ENCODE assay signal across 25 cellular contexts in the genomic region with DNA sequence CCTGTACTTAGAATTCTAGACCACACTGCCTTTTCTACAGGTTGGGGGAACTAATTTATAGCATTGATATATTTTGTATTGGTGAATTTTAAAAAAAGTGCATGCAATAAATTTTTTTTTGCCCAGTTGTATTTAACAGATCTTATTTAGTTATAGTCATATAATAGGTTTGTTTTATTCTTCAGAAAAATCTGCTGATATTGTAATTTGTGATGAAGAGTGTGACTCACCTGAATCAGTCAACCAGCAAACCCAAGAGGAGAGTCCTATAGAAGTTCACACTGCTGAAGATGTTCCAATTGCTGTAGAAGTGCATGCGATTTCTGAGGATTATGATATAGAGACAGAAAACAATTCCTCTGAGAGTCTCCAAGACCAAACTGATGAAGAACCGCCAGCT.
"Had no signal": no experiment of that assay in that cellular context is flagged by ENCODE, and none has a peak within 500 bp of the region (broad histone marks: within the 10 kb centered on the region; RNA-seq: fewer than 3 reads in every experiment).

No MANE protein-coding gene starts in this region.

- H3K4me3 Mint-ChIP-seq: activated CD4-positive, alpha-beta memory T cell treated with anti-CD3 and anti-CD28 coated beads for 36 hours; activated CD4-positive, alpha-beta T cell treated with anti-CD3 and anti-CD28 coated beads, Interleukin-2, amount 10 ng/mL, durations not matched to agents 7 days and 5 days; activated naive CD4-positive, alpha-beta T cell treated with anti-CD3 and anti-CD28 coated beads, Interleukin-2, amount 10 ng/mL, durations not matched to agents 7 days and 5 days; activated T-cell treated with anti-CD3 and anti-CD28 coated beads, Interleukin-2, amount 50 U/mL, for 72 hours; central memory CD8-positive, alpha-beta T cell; T-cell had no signal

- H3K9me3 Mint-ChIP-seq: activated CD4-positive, alpha-beta memory T cell treated with anti-CD3 and anti-CD28 coated beads for 36 hours; activated CD4-positive, alpha-beta T cell treated with anti-CD3 and anti-CD28 coated beads, Interleukin-2, amount 10 ng/mL, durations not matched to agents 7 days and 5 days; activated naive CD4-positive, alpha-beta T cell treated with anti-CD3 and anti-CD28 coated beads, Interleukin-2, amount 10 ng/mL, durations not matched to agents 7 days and 5 days; activated T-cell treated with anti-CD3 and anti-CD28 coated beads, Interleukin-2, amount 50 U/mL, for 72 hours; activated T-helper 2 cell treated with anti-CD3 and anti-CD28 coated beads, Interferon-gamma antibody, Interleukin-2, Interleukin-4, amounts not matched to agents 10 μg/mL and 5 μg/mL and 100 μg/mL, durations not matched to agents 14 hours and 24 hours and 36 hours; central memory CD8-positive, alpha-beta T cell; T-cell had no signal

- H3K27me3 Mint-ChIP-seq: activated CD4-positive, alpha-beta memory T cell treated with anti-CD3 and anti-CD28 coated beads for 36 hours; activated CD4-positive, alpha-beta T cell treated with anti-CD3 and anti-CD28 coated beads, Interleukin-2, amount 10 ng/mL, durations not matched to agents 7 days and 5 days; activated naive CD4-positive, alpha-beta T cell treated with anti-CD3 and anti-CD28 coated beads, Interleukin-2, amount 10 ng/mL, durations not matched to agents 7 days and 5 days; central memory CD8-positive, alpha-beta T cell; T-cell had no signal

- ATAC-seq: activated T-cell treated with anti-CD3 and anti-CD28 coated beads, Interleukin-2, amount 50 U/mL, for 72 hours; body of pancreas; Panc1; T-cell had no signal

- H3K4me1 Mint-ChIP-seq: activated CD4-positive, alpha-beta T cell treated with anti-CD3 and anti-CD28 coated beads, Interleukin-2, amount 10 ng/mL, durations not matched to agents 7 days and 5 days; central memory CD8-positive, alpha-beta T cell had no signal

- H3K4me1 ChIP-seq: body of pancreas had no signal

- H3K4me3 ChIP-seq: ascending aorta, body of pancreas had no signal

- H3K27me3 ChIP-seq: ascending aorta, body of pancreas had no signal

- DNase-seq: activated CD4-positive, alpha-beta memory T cell treated with anti-CD3 and anti-CD28 coated beads for 36 hours; activated CD4-positive, alpha-beta T cell treated with anti-CD3 and anti-CD28 coated beads, Interleukin-2, amount 10 ng/mL, durations not matched to agents 7 days and 5 days; activated CD4-positive, CD25-positive, alpha-beta regulatory T cell; activated CD8-positive, alpha-beta memory T cell treated with anti-CD3 and anti-CD28 coated beads for 24 hours; activated gamma-delta T cell treated with Interleukin-2 at 50 U/mL for 16 hours; activated naive CD4-positive, alpha-beta T cell treated with anti-CD3 and anti-CD28 coated beads, Interleukin-2, amount 10 ng/mL, durations not matched to agents 7 days and 5 days; activated T-cell treated with anti-CD3 and anti-CD28 coated beads, Interleukin-2, amount 50 U/mL, for 72 hours; amniotic stem cell; body of pancreas; Kasumi-1; NCI-H1105 treated with DMSO at 0.1 percent for 48 hours; NCI-H1436 treated with DMSO at 0.1 percent for 48 hours; NCI-H187; NCI-H2081; NCI-H510A treated with DMSO at 0.1 percent for 48 hours; NCI-H69; NK-92 treated with Interleukin-12 subunit alpha and Interleukin-12 subunit beta, amount 100 ng/mL, for 24 hours; OCI-M1; SHP77; T-cell had no signal

- H3K9me3 ChIP-seq: ascending aorta, body of pancreas had no signal

- H3K27ac Mint-ChIP-seq: activated CD4-positive, alpha-beta memory T cell treated with anti-CD3 and anti-CD28 coated beads for 36 hours; activated CD4-positive, alpha-beta T cell treated with anti-CD3 and anti-CD28 coated beads, Interleukin-2, amount 10 ng/mL, durations not matched to agents 7 days and 5 days; activated naive CD4-positive, alpha-beta T cell treated with anti-CD3 and anti-CD28 coated beads, Interleukin-2, amount 10 ng/mL, durations not matched to agents 7 days and 5 days; activated T-cell treated with anti-CD3 and anti-CD28 coated beads, Interleukin-2, amount 50 U/mL, for 72 hours; activated T-helper 2 cell treated with anti-CD3 and anti-CD28 coated beads, Interferon-gamma antibody, Interleukin-2, Interleukin-4, amounts not matched to agents 10 μg/mL and 5 μg/mL and 100 μg/mL, durations not matched to agents 14 hours and 24 hours and 36 hours; T-cell had no signal

- H3K27ac ChIP-seq: ascending aorta, body of pancreas, VCaP had no signal
